Comparison of ENCODE assay signal across 9 cellular contexts in genomic region chr2:30226144-30227032, GRCh38. TPM values are rescaled to one million over a fixed set of nuclear protein-coding genes. Genes with fewer than 3 reads are reported as not detected.
DNase-seq lines count a peak whose midpoint lies in the region; ATAC-seq and TF ChIP-seq lines count a peak whose summit lies in the region.
"Had no signal": no experiment of that assay in that cellular context is flagged by ENCODE, and none has a peak within 500 bp of the region (broad histone marks: within the 10 kb centered on the region; RNA-seq: fewer than 3 reads in every experiment).

No MANE protein-coding gene starts in this region.

- H3K27me3 ChIP-seq in Peyer's patch (no peaks in the 10 kb centered on the region), right cardiac atrium (ENCODE audit: control insufficient read depth, insufficient read depth) (no peaks in the 10 kb centered on the region), suprapubic skin (no peaks in the 10 kb centered on the region)
- H3K27me3 ChIP-seq: pancreas had no signal

- TF ChIP-seq CTCF in Peyer's patch (IDR thresholded peaks at IDR 0.05) (no peak), suprapubic skin (IDR thresholded peaks at IDR 0.05) (no peak)

- peak; percentile 32 for DNase-seq in activated CD4-positive, alpha-beta T cell treated with anti-CD3 and anti-CD28 coated beads for 48 hours
- DNase-seq in activated CD4-positive, alpha-beta T cell treated with anti-CD3 and anti-CD28 coated beads for 1 hour, result no peak
- DNase-seq in Peyer's patch, result no peak
- DNase-seq in right cardiac atrium, result no peak
- peak in 1 of 2 donors; percentile 20 for DNase-seq in suprapubic skin (ENCODE audit: low spot score in 2 of 2)
- no peak for DNase-seq in NCI-H345 (lab: John Stamatoyannopoulos, UW)
- no peak for DNase-seq in NCI-H345 treated with DMSO at 0.1 percent for 48 hours (lab: John Stamatoyannopoulos, UW; ENCODE audit: unreplicated experiment)
- no peak for DNase-seq in stimulated activated CD4-positive, alpha-beta T cell treated with anti-CD3 and anti-CD28 coated beads, Interleukin-2, amount 100 ng/mL, for 48 hours
- DNase-seq: pancreas had no signal

- H3K27ac ChIP-seq in Peyer's patch (peak overlapping the region; percentile 78 to 91 (median 82)), right cardiac atrium (ENCODE audit: low read length) (peak overlapping the region; percentile 74), suprapubic skin (peak overlapping the region; percentile 51)

- TF ChIP-seq POLR2A in Peyer's patch (IDR thresholded peaks at IDR 0.05) (no peak), suprapubic skin (IDR thresholded peaks at IDR 0.05) (no peak)

- H3K36me3 ChIP-seq in Peyer's patch (no peaks in the 10 kb centered on the region), suprapubic skin (no peaks in the 10 kb centered on the region)
- H3K36me3 ChIP-seq: pancreas had no signal

- peaks cover 0 to 29% (median 19%) of the 10 kb centered on the region in 4 donors for H3K4me1 ChIP-seq in Peyer's patch
- H3K4me1 ChIP-seq in right cardiac atrium (ENCODE audit: control insufficient read depth, insufficient read depth, low read length), result peaks cover 9% of the 10 kb centered on the region
- peaks cover 27% of the 10 kb centered on the region for H3K4me1 ChIP-seq in suprapubic skin

- intact Hi-C loops in right cardiac atrium (cut with DNase I), result no loop called here

- 57% methylated on average over 10 of the region's 10 CpGs for WGBS in right cardiac atrium
- WGBS in suprapubic skin, result 76% methylated on average over 9 of the region's 10 CpGs

- no peak for ATAC-seq in right cardiac atrium

- TF ChIP-seq EP300 in suprapubic skin (IDR thresholded peaks at IDR 0.05), result no peak

- H3K4me3 ChIP-seq in Peyer's patch (no peak overlapping the region), right cardiac atrium (ENCODE audit: low read length) (no peak overlapping the region), suprapubic skin (no peak overlapping the region)
- H3K4me3 ChIP-seq: pancreas had no signal

- no peaks in the 10 kb centered on the region for H3K9me3 ChIP-seq in Peyer's patch
- no peaks in the 10 kb centered on the region for H3K9me3 ChIP-seq in right cardiac atrium (ENCODE audit: control insufficient read depth, low read length)
- H3K9me3 ChIP-seq in suprapubic skin, result no peaks in the 10 kb centered on the region
- H3K9me3 ChIP-seq: pancreas had no signal

RNA-seq across cellular contexts. Expression of gene LBH, which starts 4.9 kb away (rescaled TPM):
- total RNA-seq in Peyer's patch, result 10 to 100 TPM; 10.9 to 44.6 (median 14.8) TPM
- total RNA-seq in right cardiac atrium, result 10 to 100 TPM; 22.9 to 31.3 (median 24.2) TPM
- 12.4 TPM for polyA plus RNA-seq in right cardiac atrium
- 10 to 100 TPM; 14.9 to 41.1 (median 30.0) TPM for total RNA-seq in suprapubic skin
